Comparison of ENCODE assay signal across 8 cellular contexts in the genomic region with DNA sequence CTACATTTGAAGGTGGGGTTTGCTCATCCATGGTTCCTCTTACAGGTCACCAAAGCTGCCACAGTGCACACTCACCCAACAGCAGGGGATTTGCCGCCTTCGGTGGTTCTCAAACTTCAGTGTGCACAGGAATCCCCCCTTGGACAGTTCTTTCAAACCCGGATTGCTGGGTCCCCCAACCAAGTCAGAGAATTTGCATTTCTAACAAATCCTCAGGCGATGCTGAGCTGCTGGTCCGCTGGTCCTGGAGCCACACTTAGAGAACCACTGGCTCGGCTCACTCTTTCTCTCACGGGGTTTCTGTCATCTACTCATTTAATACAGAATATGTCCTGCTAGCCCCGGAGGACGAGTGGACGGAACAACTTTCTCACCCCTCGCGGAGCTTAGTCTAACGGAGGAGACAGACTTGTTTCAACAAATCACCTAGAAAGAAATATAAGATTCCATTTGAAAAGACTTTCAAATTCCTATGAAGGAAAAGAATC. TPM values are rescaled to one million over a fixed set of nuclear protein-coding genes. Genes with fewer than 3 reads are reported as not detected.
DNase-seq lines count a peak whose midpoint lies in the region; ATAC-seq and TF ChIP-seq lines count a peak whose summit lies in the region.

No MANE protein-coding gene starts in this region.

- H4K20me1 ChIP-seq in PC-3 (ENCODE audit: low read length) = no peaks in the 10 kb centered on the region

- 48 to 52% (median 48%) methylated on average over 13 of the region's 13 CpGs for WGBS in ovary, 3 donors

- no peaks in the 10 kb centered on the region for H3K9me2 ChIP-seq in PC-3 (replicated peaks; ENCODE audit: low read length)

- DNase-seq in CD4-positive, CD25-positive, alpha-beta regulatory T cell = no peak
- DNase-seq in PC-3 (no peak), endothelial cell (ENCODE audit: low spot score) (no peak), ovary (peak in 1 of 5 donors; percentile 37), AML-193 (lab: John Stamatoyannopoulos, UW) (no peak), NCI-H1417 (lab: John Stamatoyannopoulos, UW) (no peak)

- no peaks in the 10 kb centered on the region for H3K27me3 ChIP-seq in CD4-positive, CD25-positive, alpha-beta regulatory T cell (ENCODE audit: control insufficient read depth, insufficient read depth, low read length)
- H3K27me3 ChIP-seq in PC-3 (ENCODE audit: low read length) (no peaks in the 10 kb centered on the region), ovary (no peaks in the 10 kb centered on the region)

- POLR2A ChIA-PET in PC-3 (lab: Charles Lee; ENCODE audit: unreplicated experiment) = interaction anchor here (0.5 to 0.7 kb wide), 4 partner anchors 33 to 978 kb away, joined by 3 to 12 read pairs (median 4); partner anchors contain the start of gene ACTN1

- no peak for TF ChIP-seq EP300 in ovary (IDR thresholded peaks at IDR 0.05)

- no peak overlapping the region for H2AFZ ChIP-seq in PC-3 (ENCODE audit: low read length)

- peak overlapping the region; percentile 86 to 96 (median 93) for H3K27ac Mint-ChIP-seq in CD4-positive, CD25-positive, alpha-beta regulatory T cell
- H3K27ac Mint-ChIP-seq in endothelial cell (ENCODE audit: unreplicated experiment) = peak overlapping the region; percentile 87

- H3F3A ChIP-seq in PC-3 (ENCODE audit: low read length, unreplicated experiment) = no peaks in the 10 kb centered on the region

- no peaks in the 10 kb centered on the region for H3K27me3 Mint-ChIP-seq in CD4-positive, CD25-positive, alpha-beta regulatory T cell
- peaks cover 15% of the 10 kb centered on the region for H3K27me3 Mint-ChIP-seq in endothelial cell (ENCODE audit: unreplicated experiment)

- H3K9ac ChIP-seq in PC-3 (ENCODE audit: low read length) = peak overlapping the region; percentile 91; the same call in 1 of the 2 replicates

- H3K36me3 Mint-ChIP-seq in CD4-positive, CD25-positive, alpha-beta regulatory T cell = no peaks in the 10 kb centered on the region
- H3K36me3 Mint-ChIP-seq in endothelial cell (ENCODE audit: low read depth, unreplicated experiment) = peaks cover 3% of the 10 kb centered on the region

- peaks cover 6% of the 10 kb centered on the region; the same call in 1 of the 2 replicates for H3K79me2 ChIP-seq in PC-3 (ENCODE audit: low read length)

- H3K4me3 Mint-ChIP-seq in CD4-positive, CD25-positive, alpha-beta regulatory T cell = peak overlapping the region; percentile 86 to 94 (median 89)
- H3K4me3 Mint-ChIP-seq in endothelial cell (ENCODE audit: unreplicated experiment) = peak overlapping the region; percentile 15

- CTCF ChIA-PET in PC-3 (lab: Charles Lee) = interaction anchor here (0.6 to 1.9 kb wide), 8 partner anchors 27 to 883 kb away, joined by 3 to 14 read pairs (median 4); no protein-coding TSS in a partner anchor

- H3K4me1 ChIP-seq in CD4-positive, CD25-positive, alpha-beta regulatory T cell (ENCODE audit: control insufficient read depth, insufficient read depth, low read length, poor library complexity, severe bottlenecking) = peaks cover 78% of the 10 kb centered on the region
- peaks cover 22% of the 10 kb centered on the region for H3K4me1 ChIP-seq in PC-3 (ENCODE audit: insufficient read depth, low read length)
- peaks cover 28% of the 10 kb centered on the region for H3K4me1 ChIP-seq in ovary (ENCODE audit: insufficient read depth)

- TSS peak; percentile 59 for BruUV-seq in PC-3 (replicated peaks; lab: Mats Ljungman, UMichigan)

- TF ChIP-seq POLR2A in ovary (IDR thresholded peaks at IDR 0.05) = no peak

- H3K4me3 ChIP-seq in CD4-positive, CD25-positive, alpha-beta regulatory T cell (ENCODE audit: low read depth, low read length) = peak overlapping the region; percentile 42
- no peak overlapping the region for H3K4me3 ChIP-seq in PC-3 (ENCODE audit: low read length)
- peak overlapping the region; percentile 45 for H3K4me3 ChIP-seq in ovary

- peak overlapping the region; percentile 97 for H3K27ac ChIP-seq in CD4-positive, CD25-positive, alpha-beta regulatory T cell (ENCODE audit: insufficient read depth, low read length, poor library complexity, severe bottlenecking)
- H3K27ac ChIP-seq in PC-3 (ENCODE audit: low read length) (no peak overlapping the region), ovary (peak overlapping the region; percentile 75 to 99)

- ATAC-seq in CD4-positive, CD25-positive, alpha-beta regulatory T cell (ENCODE audit: low read depth in 2 of 2) = no peak
- ATAC-seq in PC-3 (no peak), GM19023 (IDR thresholded peaks at IDR 0.05; ENCODE audit: unreplicated experiment) (no peak), GM21825 (IDR thresholded peaks at IDR 0.05; ENCODE audit: unreplicated experiment) (no peak)

- no peaks in the 10 kb centered on the region for H3K9me3 Mint-ChIP-seq in CD4-positive, CD25-positive, alpha-beta regulatory T cell
- no peaks in the 10 kb centered on the region for H3K9me3 Mint-ChIP-seq in endothelial cell (ENCODE audit: unreplicated experiment)

- peaks cover 25 to 88% (median 56%) of the 10 kb centered on the region in 4 donors for H3K4me1 Mint-ChIP-seq in CD4-positive, CD25-positive, alpha-beta regulatory T cell
- peaks cover 30% of the 10 kb centered on the region for H3K4me1 Mint-ChIP-seq in endothelial cell (ENCODE audit: unreplicated experiment)

- intact Hi-C loops in PC-3 (cut with micrococcal nuclease) = loop anchor here (1.0 to 5.0 kb wide), 8 partner anchors 24 to 980 kb away; partner anchors contain the start of gene ZFP36L1
- intact Hi-C loops in ovary (cut with DNase I) = loop anchor here (1.0 to 10.0 kb wide), 6 partner anchors 24 to 885 kb away; partner anchors contain the start of gene ZFP36L1 (in 1 of the 4)

- H3K9me3 ChIP-seq in CD4-positive, CD25-positive, alpha-beta regulatory T cell (ENCODE audit: control insufficient read depth in 2 of 2, low read length in 2 of 2) = no peaks in the 10 kb centered on the region
- no peaks in the 10 kb centered on the region for H3K9me3 ChIP-seq in PC-3 (ENCODE audit: low read length)
- H3K9me3 ChIP-seq in ovary = no peaks in the 10 kb centered on the region

- TF ChIP-seq CTCF in PC-3 (conservative IDR thresholded peaks at IDR 0.05; ENCODE audit: low read depth, low read length) = peak; percentile 12; the same call in 1 of the 2 replicates
- TF ChIP-seq CTCF in endothelial cell (IDR thresholded peaks at IDR 0.05; ENCODE audit: unreplicated experiment) = peak; percentile 22
- peak in 1 of 3 donors; percentile 31 for TF ChIP-seq CTCF in ovary (IDR thresholded peaks at IDR 0.05)

- H3K36me3 ChIP-seq in CD4-positive, CD25-positive, alpha-beta regulatory T cell (ENCODE audit: control insufficient read depth, insufficient read depth, low read length) = no peaks in the 10 kb centered on the region
- no peaks in the 10 kb centered on the region for H3K36me3 ChIP-seq in PC-3 (ENCODE audit: low read depth, low read length)
- H3K36me3 ChIP-seq in ovary = no peaks in the 10 kb centered on the region

- H3K4me2 ChIP-seq in PC-3 (ENCODE audit: low read length) = peak overlapping the region; percentile 74; the same call in 1 of the 2 replicates

RNA-seq across cellular contexts. Expression of gene ZFP36L1, which starts 24.1 kb away (rescaled TPM):
- total RNA-seq in CD4-positive, CD25-positive, alpha-beta regulatory T cell = 200 TPM
- polyA plus RNA-seq in CD4-positive, CD25-positive, alpha-beta regulatory T cell = 100 to 1,000 TPM in 2 of 4 donors, 10 to 100 TPM in 2; 78.5 to 116 (median 105) TPM
- total RNA-seq in PC-3 (2014; rRNA removed) (63.1 and 79.7 TPM in 2 replicates), endothelial cell (ENCODE audit: unreplicated experiment) (385 TPM), ovary (1,000 to 10,000 TPM in 2 of 7 donors, 100 to 1,000 TPM in 5; 412 to 1,074 (median 693) TPM)
- 100 to 1,000 TPM; 336 to 525 TPM for polyA plus RNA-seq in ovary
